Comparison of ENCODE assay signal across 1 cellular context in the genomic region with DNA sequence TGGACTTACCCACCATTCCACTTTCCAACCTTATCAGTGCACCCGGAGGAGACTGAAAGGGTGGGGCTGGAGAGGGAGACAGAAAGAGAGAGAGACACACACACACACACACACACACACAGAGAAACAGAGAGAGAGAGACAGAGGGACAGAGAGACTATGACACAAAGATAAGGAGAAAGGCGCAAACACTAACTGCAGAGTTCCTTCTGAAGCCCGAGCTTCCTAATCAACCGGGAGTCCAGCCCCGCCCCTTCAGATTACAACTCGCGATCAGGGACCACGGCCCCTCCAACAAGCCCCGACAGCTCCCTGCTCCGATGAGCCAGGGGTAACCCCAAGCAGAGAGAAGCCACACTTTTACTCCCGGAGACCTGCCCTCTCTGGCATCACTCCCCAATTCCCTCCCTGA.
TF ChIP-seq lines count a peak whose summit lies in the region.

No MANE protein-coding gene starts in this region.

TF ChIP-seq in HEK293, 187 proteins besides CTCF, POLR2A, EP300 and RAD21 (continued from another document and continues in another):
- TF ChIP-seq, protein P1, sequence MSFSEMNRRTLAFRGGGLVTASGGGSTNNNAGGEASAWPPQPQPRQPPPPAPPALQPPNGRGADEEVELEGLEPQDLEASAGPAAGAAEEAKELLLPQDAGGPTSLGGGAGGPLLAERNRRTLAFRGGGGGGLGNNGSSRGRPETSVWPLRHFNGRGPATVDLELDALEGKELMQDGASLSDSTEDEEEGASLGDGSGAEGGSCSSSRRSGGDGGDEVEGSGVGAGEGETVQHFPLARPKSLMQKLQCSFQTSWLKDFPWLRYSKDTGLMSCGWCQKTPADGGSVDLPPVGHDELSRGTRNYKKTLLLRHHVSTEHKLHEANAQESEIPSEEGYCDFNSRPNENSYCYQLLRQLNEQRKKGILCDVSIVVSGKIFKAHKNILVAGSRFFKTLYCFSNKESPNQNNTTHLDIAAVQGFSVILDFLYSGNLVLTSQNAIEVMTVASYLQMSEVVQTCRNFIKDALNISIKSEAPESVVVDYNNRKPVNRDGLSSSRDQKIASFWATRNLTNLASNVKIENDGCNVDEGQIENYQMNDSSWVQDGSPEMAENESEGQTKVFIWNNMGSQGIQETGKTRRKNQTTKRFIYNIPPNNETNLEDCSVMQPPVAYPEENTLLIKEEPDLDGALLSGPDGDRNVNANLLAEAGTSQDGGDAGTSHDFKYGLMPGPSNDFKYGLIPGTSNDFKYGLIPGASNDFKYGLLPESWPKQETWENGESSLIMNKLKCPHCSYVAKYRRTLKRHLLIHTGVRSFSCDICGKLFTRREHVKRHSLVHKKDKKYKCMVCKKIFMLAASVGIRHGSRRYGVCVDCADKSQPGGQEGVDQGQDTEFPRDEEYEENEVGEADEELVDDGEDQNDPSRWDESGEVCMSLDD (tag by site-specific recombination; IDR thresholded peaks at IDR 0.05), result peak; percentile 37; the same call in 1 of the 2 replicates
- TF ChIP-seq, protein P2, sequence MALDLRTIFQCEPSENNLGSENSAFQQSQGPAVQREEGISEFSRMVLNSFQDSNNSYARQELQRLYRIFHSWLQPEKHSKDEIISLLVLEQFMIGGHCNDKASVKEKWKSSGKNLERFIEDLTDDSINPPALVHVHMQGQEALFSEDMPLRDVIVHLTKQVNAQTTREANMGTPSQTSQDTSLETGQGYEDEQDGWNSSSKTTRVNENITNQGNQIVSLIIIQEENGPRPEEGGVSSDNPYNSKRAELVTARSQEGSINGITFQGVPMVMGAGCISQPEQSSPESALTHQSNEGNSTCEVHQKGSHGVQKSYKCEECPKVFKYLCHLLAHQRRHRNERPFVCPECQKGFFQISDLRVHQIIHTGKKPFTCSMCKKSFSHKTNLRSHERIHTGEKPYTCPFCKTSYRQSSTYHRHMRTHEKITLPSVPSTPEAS (tag by site-specific recombination; IDR thresholded peaks at IDR 0.05), result peak; percentile 94
- peak; percentile 83 for TF ChIP-seq KLF1 (tag by site-specific recombination; IDR thresholded peaks at IDR 0.05)
- TF ChIP-seq KLF16 (tag by site-specific recombination; IDR thresholded peaks at IDR 0.05), result peak; percentile 55; the same call in 1 of the 2 replicates
- TF ChIP-seq ZBTB21 (tag by site-specific recombination; IDR thresholded peaks at IDR 0.05), result 0 out of 2 replicates have a peak, but pooled peaks have one; percentile 17
- TF ChIP-seq, protein P3, sequence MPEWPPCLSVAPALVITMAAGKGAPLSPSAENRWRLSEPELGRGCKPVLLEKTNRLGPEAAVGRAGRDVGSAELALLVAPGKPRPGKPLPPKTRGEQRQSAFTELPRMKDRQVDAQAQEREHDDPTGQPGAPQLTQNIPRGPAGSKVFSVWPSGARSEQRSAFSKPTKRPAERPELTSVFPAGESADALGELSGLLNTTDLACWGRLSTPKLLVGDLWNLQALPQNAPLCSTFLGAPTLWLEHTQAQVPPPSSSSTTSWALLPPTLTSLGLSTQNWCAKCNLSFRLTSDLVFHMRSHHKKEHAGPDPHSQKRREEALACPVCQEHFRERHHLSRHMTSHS (tag by site-specific recombination; IDR thresholded peaks at IDR 0.05), result 0 out of 2 replicates have a peak, but pooled peaks have one; percentile 11
- TF ChIP-seq YY1 (tag by site-specific recombination; IDR thresholded peaks at IDR 0.05), result no peak
- TF ChIP-seq GLIS1 (tag by site-specific recombination; IDR thresholded peaks at IDR 0.05), result peak; percentile 54
- TF ChIP-seq, protein P4, sequence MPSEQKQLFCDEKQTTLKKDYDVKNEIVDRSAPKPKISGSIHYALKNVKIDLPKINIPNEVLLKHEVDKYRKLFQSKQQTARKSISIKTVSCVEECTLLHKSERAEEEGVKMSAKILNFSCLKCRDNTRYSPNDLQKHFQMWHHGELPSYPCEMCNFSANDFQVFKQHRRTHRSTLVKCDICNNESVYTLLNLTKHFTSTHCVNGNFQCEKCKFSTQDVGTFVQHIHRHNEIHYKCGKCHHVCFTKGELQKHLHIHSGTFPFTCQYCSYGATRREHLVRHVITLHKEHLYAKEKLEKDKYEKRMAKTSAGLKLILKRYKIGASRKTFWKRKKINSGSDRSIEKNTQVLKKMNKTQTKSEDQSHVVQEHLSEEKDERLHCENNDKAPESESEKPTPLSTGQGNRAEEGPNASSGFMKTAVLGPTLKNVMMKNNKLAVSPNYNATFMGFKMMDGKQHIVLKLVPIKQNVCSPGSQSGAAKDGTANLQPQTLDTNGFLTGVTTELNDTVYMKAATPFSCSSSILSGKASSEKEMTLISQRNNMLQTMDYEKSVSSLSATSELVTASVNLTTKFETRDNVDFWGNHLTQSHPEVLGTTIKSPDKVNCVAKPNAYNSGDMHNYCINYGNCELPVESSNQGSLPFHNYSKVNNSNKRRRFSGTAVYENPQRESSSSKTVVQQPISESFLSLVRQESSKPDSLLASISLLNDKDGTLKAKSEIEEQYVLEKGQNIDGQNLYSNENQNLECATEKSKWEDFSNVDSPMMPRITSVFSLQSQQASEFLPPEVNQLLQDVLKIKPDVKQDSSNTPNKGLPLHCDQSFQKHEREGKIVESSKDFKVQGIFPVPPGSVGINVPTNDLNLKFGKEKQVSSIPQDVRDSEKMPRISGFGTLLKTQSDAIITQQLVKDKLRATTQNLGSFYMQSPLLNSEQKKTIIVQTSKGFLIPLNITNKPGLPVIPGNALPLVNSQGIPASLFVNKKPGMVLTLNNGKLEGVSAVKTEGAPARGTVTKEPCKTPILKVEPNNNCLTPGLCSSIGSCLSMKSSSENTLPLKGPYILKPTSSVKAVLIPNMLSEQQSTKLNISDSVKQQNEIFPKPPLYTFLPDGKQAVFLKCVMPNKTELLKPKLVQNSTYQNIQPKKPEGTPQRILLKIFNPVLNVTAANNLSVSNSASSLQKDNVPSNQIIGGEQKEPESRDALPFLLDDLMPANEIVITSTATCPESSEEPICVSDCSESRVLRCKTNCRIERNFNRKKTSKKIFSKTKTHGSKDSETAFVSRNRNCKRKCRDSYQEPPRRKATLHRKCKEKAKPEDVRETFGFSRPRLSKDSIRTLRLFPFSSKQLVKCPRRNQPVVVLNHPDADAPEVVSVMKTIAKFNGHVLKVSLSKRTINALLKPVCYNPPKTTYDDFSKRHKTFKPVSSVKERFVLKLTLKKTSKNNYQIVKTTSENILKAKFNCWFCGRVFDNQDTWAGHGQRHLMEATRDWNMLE (tag by site-specific recombination; conservative IDR thresholded peaks at IDR 0.05; ENCODE audit: low read depth), result 0 out of 2 replicates have a peak, but pooled peaks have one; percentile 14
- peak; percentile 84 for TF ChIP-seq ZXDB (tag by site-specific recombination; IDR thresholded peaks at IDR 0.05)
- TF ChIP-seq PRDM1 (tag by site-specific recombination; IDR thresholded peaks at IDR 0.05), result peak; percentile 84
- TF ChIP-seq, protein P5, sequence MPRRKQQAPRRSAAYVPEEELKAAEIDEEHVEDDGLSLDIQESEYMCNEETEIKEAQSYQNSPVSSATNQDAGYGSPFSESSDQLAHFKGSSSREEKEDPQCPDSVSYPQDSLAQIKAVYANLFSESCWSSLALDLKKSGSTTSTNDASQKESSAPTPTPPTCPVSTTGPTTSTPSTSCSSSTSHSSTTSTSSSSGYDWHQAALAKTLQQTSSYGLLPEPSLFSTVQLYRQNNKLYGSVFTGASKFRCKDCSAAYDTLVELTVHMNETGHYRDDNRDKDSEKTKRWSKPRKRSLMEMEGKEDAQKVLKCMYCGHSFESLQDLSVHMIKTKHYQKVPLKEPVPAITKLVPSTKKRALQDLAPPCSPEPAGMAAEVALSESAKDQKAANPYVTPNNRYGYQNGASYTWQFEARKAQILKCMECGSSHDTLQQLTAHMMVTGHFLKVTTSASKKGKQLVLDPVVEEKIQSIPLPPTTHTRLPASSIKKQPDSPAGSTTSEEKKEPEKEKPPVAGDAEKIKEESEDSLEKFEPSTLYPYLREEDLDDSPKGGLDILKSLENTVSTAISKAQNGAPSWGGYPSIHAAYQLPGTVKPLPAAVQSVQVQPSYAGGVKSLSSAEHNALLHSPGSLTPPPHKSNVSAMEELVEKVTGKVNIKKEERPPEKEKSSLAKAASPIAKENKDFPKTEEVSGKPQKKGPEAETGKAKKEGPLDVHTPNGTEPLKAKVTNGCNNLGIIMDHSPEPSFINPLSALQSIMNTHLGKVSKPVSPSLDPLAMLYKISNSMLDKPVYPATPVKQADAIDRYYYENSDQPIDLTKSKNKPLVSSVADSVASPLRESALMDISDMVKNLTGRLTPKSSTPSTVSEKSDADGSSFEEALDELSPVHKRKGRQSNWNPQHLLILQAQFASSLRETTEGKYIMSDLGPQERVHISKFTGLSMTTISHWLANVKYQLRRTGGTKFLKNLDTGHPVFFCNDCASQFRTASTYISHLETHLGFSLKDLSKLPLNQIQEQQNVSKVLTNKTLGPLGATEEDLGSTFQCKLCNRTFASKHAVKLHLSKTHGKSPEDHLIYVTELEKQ (tag by site-specific recombination; IDR thresholded peaks at IDR 0.05; ENCODE audit: borderline replicate concordance), result peak; percentile 64; the same call in 1 of the 2 replicates
- TF ChIP-seq, protein P6, sequence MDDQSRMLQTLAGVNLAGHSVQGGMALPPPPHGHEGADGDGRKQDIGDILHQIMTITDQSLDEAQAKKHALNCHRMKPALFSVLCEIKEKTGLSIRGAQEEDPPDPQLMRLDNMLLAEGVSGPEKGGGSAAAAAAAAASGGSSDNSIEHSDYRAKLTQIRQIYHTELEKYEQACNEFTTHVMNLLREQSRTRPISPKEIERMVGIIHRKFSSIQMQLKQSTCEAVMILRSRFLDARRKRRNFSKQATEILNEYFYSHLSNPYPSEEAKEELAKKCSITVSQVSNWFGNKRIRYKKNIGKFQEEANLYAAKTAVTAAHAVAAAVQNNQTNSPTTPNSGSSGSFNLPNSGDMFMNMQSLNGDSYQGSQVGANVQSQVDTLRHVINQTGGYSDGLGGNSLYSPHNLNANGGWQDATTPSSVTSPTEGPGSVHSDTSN (CRISPR knock-in tag; IDR thresholded peaks at IDR 0.05), result no peak
- no peak for TF ChIP-seq ZNF521 (tag by site-specific recombination; IDR thresholded peaks at IDR 0.05)
- TF ChIP-seq ZNF394 (tag by site-specific recombination; IDR thresholded peaks at IDR 0.05; ENCODE audit: borderline replicate concordance), result no peak
- TF ChIP-seq, protein P7, sequence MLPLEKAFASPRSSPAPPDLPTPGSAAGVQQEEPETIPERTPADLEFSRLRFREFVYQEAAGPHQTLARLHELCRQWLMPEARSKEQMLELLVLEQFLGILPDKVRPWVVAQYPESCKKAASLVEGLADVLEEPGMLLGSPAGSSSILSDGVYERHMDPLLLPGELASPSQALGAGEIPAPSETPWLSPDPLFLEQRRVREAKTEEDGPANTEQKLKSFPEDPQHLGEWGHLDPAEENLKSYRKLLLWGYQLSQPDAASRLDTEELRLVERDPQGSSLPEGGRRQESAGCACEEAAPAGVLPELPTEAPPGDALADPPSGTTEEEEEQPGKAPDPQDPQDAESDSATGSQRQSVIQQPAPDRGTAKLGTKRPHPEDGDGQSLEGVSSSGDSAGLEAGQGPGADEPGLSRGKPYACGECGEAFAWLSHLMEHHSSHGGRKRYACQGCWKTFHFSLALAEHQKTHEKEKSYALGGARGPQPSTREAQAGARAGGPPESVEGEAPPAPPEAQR (tag by site-specific recombination; IDR thresholded peaks at IDR 0.05), result peak; percentile 71; the same call in 1 of the 2 replicates
- TF ChIP-seq SP7 (tag by site-specific recombination; IDR thresholded peaks at IDR 0.05), result peak; percentile 77
- TF ChIP-seq ZNF777 (tag by site-specific recombination; IDR thresholded peaks at IDR 0.05; ENCODE audit: borderline replicate concordance), result peak; percentile 93; the same call in 1 of the 2 replicates
- no peak for TF ChIP-seq ZNF621 (tag by site-specific recombination; IDR thresholded peaks at IDR 0.05)
- TF ChIP-seq ZSCAN23 (tag by site-specific recombination; IDR thresholded peaks at IDR 0.05), result no peak
- TF ChIP-seq, protein P8, sequence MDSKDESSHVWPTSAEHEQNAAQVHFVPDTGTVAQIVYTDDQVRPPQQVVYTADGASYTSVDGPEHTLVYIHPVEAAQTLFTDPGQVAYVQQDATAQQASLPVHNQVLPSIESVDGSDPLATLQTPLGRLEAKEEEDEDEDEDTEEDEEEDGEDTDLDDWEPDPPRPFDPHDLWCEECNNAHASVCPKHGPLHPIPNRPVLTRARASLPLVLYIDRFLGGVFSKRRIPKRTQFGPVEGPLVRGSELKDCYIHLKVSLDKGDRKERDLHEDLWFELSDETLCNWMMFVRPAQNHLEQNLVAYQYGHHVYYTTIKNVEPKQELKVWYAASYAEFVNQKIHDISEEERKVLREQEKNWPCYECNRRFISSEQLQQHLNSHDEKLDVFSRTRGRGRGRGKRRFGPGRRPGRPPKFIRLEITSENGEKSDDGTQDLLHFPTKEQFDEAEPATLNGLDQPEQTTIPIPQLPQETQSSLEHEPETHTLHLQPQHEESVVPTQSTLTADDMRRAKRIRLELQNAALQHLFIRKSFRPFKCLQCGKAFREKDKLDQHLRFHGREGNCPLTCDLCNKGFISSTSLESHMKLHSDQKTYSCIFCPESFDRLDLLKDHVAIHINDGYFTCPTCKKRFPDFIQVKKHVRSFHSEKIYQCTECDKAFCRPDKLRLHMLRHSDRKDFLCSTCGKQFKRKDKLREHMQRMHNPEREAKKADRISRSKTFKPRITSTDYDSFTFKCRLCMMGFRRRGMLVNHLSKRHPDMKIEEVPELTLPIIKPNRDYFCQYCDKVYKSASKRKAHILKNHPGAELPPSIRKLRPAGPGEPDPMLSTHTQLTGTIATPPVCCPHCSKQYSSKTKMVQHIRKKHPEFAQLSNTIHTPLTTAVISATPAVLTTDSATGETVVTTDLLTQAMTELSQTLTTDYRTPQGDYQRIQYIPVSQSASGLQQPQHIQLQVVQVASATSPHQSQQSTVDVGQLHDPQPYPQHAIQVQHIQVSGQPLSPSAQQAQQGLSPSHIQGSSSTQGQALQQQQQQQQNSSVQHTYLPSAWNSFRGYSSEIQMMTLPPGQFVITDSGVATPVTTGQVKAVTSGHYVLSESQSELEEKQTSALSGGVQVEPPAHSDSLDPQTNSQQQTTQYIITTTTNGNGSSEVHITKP (tag by site-specific recombination; IDR thresholded peaks at IDR 0.05), result peak; percentile 94
- peak; percentile 77; the same call in 1 of the 2 replicates for TF ChIP-seq GLIS2 (tag by site-specific recombination; IDR thresholded peaks at IDR 0.05)
- TF ChIP-seq, protein P9, sequence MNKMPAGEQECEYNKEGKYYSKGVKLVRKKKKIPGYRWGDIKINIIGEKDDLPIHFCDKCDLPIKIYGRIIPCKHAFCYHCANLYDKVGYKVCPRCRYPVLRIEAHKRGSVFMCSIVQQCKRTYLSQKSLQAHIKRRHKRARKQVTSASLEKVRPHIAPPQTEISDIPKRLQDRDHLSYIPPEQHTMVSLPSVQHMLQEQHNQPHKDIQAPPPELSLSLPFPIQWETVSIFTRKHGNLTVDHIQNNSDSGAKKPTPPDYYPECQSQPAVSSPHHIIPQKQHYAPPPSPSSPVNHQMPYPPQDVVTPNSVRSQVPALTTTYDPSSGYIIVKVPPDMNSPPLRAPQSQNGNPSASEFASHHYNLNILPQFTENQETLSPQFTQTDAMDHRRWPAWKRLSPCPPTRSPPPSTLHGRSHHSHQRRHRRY (tag by site-specific recombination; IDR thresholded peaks at IDR 0.05), result peak; percentile 20; the same call in 1 of the 2 replicates
- no peak for TF ChIP-seq ZNF169 (tag by site-specific recombination; IDR thresholded peaks at IDR 0.05)
- TF ChIP-seq, protein P10, sequence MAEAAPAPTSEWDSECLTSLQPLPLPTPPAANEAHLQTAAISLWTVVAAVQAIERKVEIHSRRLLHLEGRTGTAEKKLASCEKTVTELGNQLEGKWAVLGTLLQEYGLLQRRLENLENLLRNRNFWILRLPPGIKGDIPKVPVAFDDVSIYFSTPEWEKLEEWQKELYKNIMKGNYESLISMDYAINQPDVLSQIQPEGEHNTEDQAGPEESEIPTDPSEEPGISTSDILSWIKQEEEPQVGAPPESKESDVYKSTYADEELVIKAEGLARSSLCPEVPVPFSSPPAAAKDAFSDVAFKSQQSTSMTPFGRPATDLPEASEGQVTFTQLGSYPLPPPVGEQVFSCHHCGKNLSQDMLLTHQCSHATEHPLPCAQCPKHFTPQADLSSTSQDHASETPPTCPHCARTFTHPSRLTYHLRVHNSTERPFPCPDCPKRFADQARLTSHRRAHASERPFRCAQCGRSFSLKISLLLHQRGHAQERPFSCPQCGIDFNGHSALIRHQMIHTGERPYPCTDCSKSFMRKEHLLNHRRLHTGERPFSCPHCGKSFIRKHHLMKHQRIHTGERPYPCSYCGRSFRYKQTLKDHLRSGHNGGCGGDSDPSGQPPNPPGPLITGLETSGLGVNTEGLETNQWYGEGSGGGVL (tag by site-specific recombination; IDR thresholded peaks at IDR 0.05), result peak; percentile 94
